In the genomic region with DNA sequence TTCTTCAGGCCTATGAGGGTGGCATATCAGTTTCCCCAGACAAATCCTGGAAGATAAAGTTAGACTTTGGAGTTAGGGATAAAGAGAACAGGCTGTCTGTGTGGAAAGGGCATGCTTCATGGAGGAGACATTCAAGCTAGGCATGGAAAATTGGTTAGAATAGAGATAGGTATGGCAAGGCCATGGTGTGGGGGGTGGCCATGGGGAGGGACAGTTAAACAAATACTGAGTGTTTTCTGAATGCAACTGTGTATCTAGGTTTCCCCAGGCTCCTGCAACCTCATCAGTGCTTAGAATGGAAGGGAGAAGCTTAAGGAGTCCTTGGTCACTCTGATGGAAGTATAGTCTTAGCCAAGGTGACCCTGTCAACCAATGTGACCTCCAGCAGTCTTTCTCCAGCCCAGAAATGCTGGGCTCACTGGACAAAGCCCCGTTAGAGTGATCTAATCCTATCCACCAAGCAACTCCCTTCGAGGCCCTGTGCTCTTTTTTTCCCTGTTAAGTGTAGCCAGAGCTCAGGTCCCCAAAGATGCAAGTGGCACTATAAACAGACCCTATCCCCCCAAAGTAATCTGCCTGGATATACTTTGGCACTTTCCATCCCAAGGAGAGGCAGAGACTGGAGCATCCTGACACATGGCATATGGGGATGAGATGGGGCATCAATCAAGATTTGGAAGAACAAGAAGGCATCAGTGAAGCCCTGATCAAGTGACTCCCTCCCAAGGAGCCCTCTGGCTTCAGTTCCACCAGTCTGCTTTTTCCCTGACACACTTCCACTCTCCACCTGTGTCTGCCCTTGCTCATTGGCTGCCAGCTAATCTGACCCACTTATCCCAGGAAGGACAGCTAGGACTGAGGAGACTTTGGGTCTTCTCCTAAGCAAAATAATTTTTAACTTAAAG, we compare ENCODE assay signal across 9 cellular contexts. TPM values are rescaled to one million over a fixed set of nuclear protein-coding genes. Genes with fewer than 3 reads are reported as not detected.
A peak's percentile ranks its signal among the peaks of the same experiment; 100 is the strongest.
DNase-seq lines count a peak whose midpoint lies in the region; ATAC-seq and TF ChIP-seq lines count a peak whose summit lies in the region.
"Had no signal": no experiment of that assay in that cellular context is flagged by ENCODE, and none has a peak within 500 bp of the region (broad histone marks: within the 10 kb centered on the region; RNA-seq: fewer than 3 reads in every experiment).

No MANE protein-coding gene starts in this region.

- intact Hi-C loops in gastrocnemius medialis (cut with DNase I; ENCODE audit: low total_unique reads) (no loop called here), head of caudate nucleus (cut with DNase I) (no loop called here)

- peaks cover 0 to 21% of the 10 kb centered on the region in 2 donors for H3K36me3 ChIP-seq in gastrocnemius medialis

- no peaks in the 10 kb centered on the region for H3K9me3 ChIP-seq in gastrocnemius medialis

- H3K4me1 ChIP-seq in gastrocnemius medialis, result peaks cover 0 to 24% of the 10 kb centered on the region in 2 donors

- H3K27me3 ChIP-seq in gastrocnemius medialis, result no peaks in the 10 kb centered on the region

- H3K27ac ChIP-seq in gastrocnemius medialis, result peak overlapping the region; percentile 47 to 67 (median 58)

- H3K27ac Mint-ChIP-seq in chondrocyte (ENCODE audit: unreplicated experiment), result peak overlapping the region; percentile 97

- TF ChIP-seq CTCF in chondrocyte (IDR thresholded peaks at IDR 0.05) (no peak), gastrocnemius medialis (IDR thresholded peaks at IDR 0.05 in 4 of 5, conservative IDR thresholded peaks at IDR 0.05 in 1 of 5) (no peak)

- no peaks in the 10 kb centered on the region for H3K9me3 Mint-ChIP-seq in chondrocyte (ENCODE audit: low read depth)

- H3K36me3 Mint-ChIP-seq in chondrocyte (ENCODE audit: low read depth), result peaks cover 10% of the 10 kb centered on the region

- H3K4me1 Mint-ChIP-seq in chondrocyte (ENCODE audit: low read depth), result peaks cover 39% of the 10 kb centered on the region

- DNase-seq in NCI-H82 treated with DMSO at 0.1 percent for 48 hours (lab: John Stamatoyannopoulos, UW; ENCODE audit: unreplicated experiment), result peak; percentile 46
- no peak for DNase-seq in chondrocyte (ENCODE audit: low spot score)
- DNase-seq in gastrocnemius medialis, result no peak
- no peak for DNase-seq in hepatic stellate cell (ENCODE audit: low spot score)
- DNase-seq in NCI-H2029 treated with DMSO at 0.1 percent for 48 hours (lab: John Stamatoyannopoulos, UW), result no peak
- no peak for DNase-seq in amniotic stem cell (lab: John Stamatoyannopoulos, UW)
- DNase-seq in head of caudate nucleus, result no peak
- DNase-seq: NCI-H1092 treated with DMSO at 0.1 percent for 48 hours had no signal

- TF ChIP-seq POLR2A in gastrocnemius medialis (IDR thresholded peaks at IDR 0.05), result no peak

- peak overlapping the region; percentile 66 for H3K4me3 Mint-ChIP-seq in chondrocyte (ENCODE audit: unreplicated experiment)

- ATAC-seq in GM18907 (IDR thresholded peaks at IDR 0.05; ENCODE audit: unreplicated experiment), result peak; percentile 10
- peak; percentile 13 to 47 for ATAC-seq in gastrocnemius medialis

- in situ Hi-C loops in gastrocnemius medialis (cut with MboI; ENCODE audit: low sequenced_read_pairs in 4 of 4), result loop anchor here in 1 of 4 donors (5.0 kb wide), 1 partner anchor 36 kb away; a partner anchor contains a TSS

- H3K4me3 ChIP-seq in gastrocnemius medialis, result peak overlapping the region in 1 of 4 donors; percentile 27

- H3K27me3 Mint-ChIP-seq in chondrocyte (ENCODE audit: low read depth), result no peaks in the 10 kb centered on the region

RNA-seq across cellular contexts. Expression of a gene that starts 5.6 kb away (rescaled TPM):
- 909 to 976 TPM (median 944 TPM) in 3 replicates for total RNA-seq in chondrocyte
- 100 to 1,000 TPM; 691 to 946 (median 810) TPM for total RNA-seq in gastrocnemius medialis

RNA-seq across cellular contexts. Expression of a gene that starts 35.7 kb away (rescaled TPM):
- total RNA-seq in chondrocyte (72.4 to 73.1 TPM (median 72.5 TPM) in 3 replicates), gastrocnemius medialis (10 to 100 TPM; 51.7 to 84.7 (median 66.9) TPM)

RNA-seq across cellular contexts. Expression of a gene that starts 39.0 kb away (rescaled TPM):
- total RNA-seq in chondrocyte (0.32 to 0.77 TPM (median 0.65 TPM) in 3 replicates), gastrocnemius medialis (not detected)
